ENCODE assay signal across 8 cellular contexts in the genomic region with DNA sequence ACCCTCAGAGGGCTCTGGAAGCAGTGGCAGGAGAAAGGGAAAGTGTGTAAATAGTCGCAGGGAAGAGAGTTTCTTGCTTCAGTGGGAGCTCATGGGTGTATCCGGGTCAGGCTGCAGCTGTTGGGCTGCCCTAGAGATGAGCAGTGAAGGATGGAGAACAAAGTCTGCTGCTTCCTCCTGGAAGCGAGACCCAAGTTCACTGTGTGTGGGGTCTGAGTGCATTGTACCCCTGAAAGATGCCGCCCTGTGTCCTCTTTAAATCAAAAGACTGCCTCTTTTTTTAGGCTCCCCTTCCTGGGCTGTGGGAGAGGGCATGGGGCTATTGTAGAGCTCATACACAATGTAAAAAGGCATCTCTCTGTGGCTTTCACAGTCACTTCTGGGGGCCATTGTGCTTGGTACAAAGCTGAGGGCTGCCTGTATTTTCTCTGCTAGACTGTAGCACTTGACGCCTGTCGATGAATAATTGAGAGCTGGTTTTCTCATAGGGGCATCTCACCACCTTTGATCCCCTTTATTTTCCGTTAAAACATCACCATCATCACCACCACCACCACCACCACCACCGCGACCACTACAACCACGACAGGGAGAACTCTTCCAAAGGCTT. TPM values are rescaled to one million over a fixed set of nuclear protein-coding genes. Genes with fewer than 3 reads are reported as not detected.
DNase-seq lines count a peak whose midpoint lies in the region; ATAC-seq and TF ChIP-seq lines count a peak whose summit lies in the region.

No MANE protein-coding gene starts in this region.

- peak; percentile 49 for ATAC-seq in GM19468 (IDR thresholded peaks at IDR 0.05; ENCODE audit: extremely low read depth, unreplicated experiment)
- peak; percentile 28 for ATAC-seq in left lung
- ATAC-seq in aorta (ENCODE audit: low FRiP score), result no peak

- DNase-seq in GM12865 (ENCODE audit: low read depth), result peak; percentile 58
- peak; percentile 10 for DNase-seq in LHCN-M2 (ENCODE audit: low read depth)
- DNase-seq in left lung, result no peak
- no peak for DNase-seq in aorta
- DNase-seq in NCI-H2081 treated with DMSO at 0.1 percent for 48 hours (lab: John Stamatoyannopoulos, UW), result no peak
- DNase-seq in NCI-H2029 treated with DMSO at 0.1 percent for 48 hours (lab: John Stamatoyannopoulos, UW), result no peak
- no peak for DNase-seq in NCI-H1092 treated with DMSO at 0.1 percent for 48 hours (lab: John Stamatoyannopoulos, UW)

- H3K4me1 ChIP-seq in left lung, result peaks cover 4 to 79% of the 10 kb centered on the region in 2 donors
- peaks cover 0 to 4% of the 10 kb centered on the region in 2 donors for H3K4me1 ChIP-seq in aorta (ENCODE audit: control insufficient read depth in 1 of 2, insufficient read depth in 2 of 2, low read length in 2 of 2)

- no peaks in the 10 kb centered on the region for H3K36me3 ChIP-seq in left lung
- H3K36me3 ChIP-seq in aorta (ENCODE audit: control insufficient read depth in 1 of 2, insufficient read depth in 2 of 2, low read length in 1 of 2), result no peaks in the 10 kb centered on the region

- intact Hi-C loops in left lung (cut with DNase I) (no loop called here), aorta (cut with DNase I) (no loop called here)

- H3K4me3 ChIP-seq in GM12865 (ENCODE audit: low read depth, low read length), result peak overlapping the region; percentile 37
- no peak overlapping the region for H3K4me3 ChIP-seq in left lung
- H3K4me3 ChIP-seq in aorta (ENCODE audit: low read length in 2 of 2), result no peak overlapping the region

- TF ChIP-seq CTCF in GM12865 (IDR thresholded peaks at IDR 0.05; ENCODE audit: insufficient read depth, low read depth, low read length, missing control alignments) (no peak), left lung (IDR thresholded peaks at IDR 0.05) (no peak)

- H3K9me3 ChIP-seq in left lung (no peaks in the 10 kb centered on the region), aorta (ENCODE audit: control insufficient read depth, low read length) (no peaks in the 10 kb centered on the region)

- H3K27me3 ChIP-seq in left lung, result no peaks in the 10 kb centered on the region
- no peaks in the 10 kb centered on the region for H3K27me3 ChIP-seq in aorta (ENCODE audit: control insufficient read depth in 1 of 2, insufficient read depth in 2 of 2, low read length in 1 of 2)

- 81 to 84% methylated on average over 10 of the region's 10 CpGs for WGBS in aorta, 2 donors

- H3K27ac ChIP-seq in left lung (peak overlapping the region in 1 of 2 donors; percentile 18), aorta (ENCODE audit: low read depth in 1 of 2, low read length in 2 of 2) (no peak overlapping the region)

RNA-seq across cellular contexts. Expression of gene CHST11, which starts 16.7 kb away (rescaled TPM):
- total RNA-seq in LHCN-M2 (2014; rRNA removed), result 3.4 and 4.6 TPM in 2 replicates
- 3.1 TPM for polyA plus RNA-seq in LHCN-M2 (2012)
- 10 to 100 TPM; 39.3 to 56.9 TPM for total RNA-seq in left lung
- 10 to 100 TPM; 27.2 to 31.0 TPM for total RNA-seq in aorta
- polyA plus RNA-seq in aorta, result 1 to 10 TPM; 2.1 to 4.2 TPM

Comparison
In these comparisons a context has a peak if more than half of its experiments do, and no peak if none do; other contexts are left out.
1. DNase-seq: peak in GM12865 (single experiment) and LHCN-M2 (single experiment); none in left lung (0 of 2), aorta (0 of 2), NCI-H2081 treated with DMSO at 0.1 percent for 48 hours (single experiment), NCI-H2029 treated with DMSO at 0.1 percent for 48 hours (single experiment) and NCI-H1092 treated with DMSO at 0.1 percent for 48 hours (single experiment).